Comparison of ENCODE assay signal across 9 cellular contexts in the genomic region with DNA sequence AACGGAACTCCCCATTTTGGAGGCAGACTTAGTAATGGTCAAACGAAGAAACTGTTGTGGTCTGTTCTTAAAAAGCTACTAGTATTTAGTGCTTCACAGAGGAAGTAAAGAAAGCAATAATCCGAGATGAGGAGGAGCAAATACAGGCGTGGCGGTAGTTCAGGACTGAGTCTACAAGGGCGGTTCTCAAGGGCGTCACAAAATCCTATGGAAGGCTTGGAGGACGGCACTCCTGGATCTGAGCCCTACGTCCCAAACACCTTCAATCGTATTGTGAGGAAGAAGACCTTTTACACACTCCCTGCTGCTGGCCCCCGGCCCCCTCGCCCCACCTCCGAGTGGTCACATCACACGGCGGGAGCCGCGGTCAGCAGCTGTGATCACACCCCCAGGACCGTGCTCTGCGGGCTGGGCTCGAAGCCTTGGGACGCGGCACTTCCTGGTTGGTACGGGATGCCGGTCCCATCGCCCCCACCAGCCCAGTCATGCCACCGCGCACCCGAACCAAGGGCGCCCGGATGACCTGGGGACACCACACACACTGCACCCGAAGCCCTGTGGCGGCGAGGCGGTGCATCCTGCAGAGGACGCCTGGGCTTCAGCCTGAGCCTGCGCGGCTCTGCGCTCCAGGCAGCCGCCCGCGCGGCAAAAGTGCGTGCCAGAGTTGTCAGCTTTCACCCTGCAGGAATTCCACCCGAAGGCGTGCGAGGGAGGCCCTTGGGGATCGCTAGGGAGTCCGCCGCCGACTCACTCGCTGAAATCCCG. TPM values are rescaled to one million over a fixed set of nuclear protein-coding genes. Genes with fewer than 3 reads are reported as not detected.
DNase-seq lines count a peak whose midpoint lies in the region; ATAC-seq and TF ChIP-seq lines count a peak whose summit lies in the region.
"Had no signal": no experiment of that assay in that cellular context is flagged by ENCODE, and none has a peak within 500 bp of the region (broad histone marks: within the 10 kb centered on the region; RNA-seq: fewer than 3 reads in every experiment).

No MANE protein-coding gene starts in this region.

- H3K4me1 ChIP-seq in uterus = peaks cover 0 to 1% of the 10 kb centered on the region in 2 donors

- CTCF ChIA-PET in Calu3 (lab: Charles Lee) = interaction anchor here (0.5 to 2.1 kb wide), 12 partner anchors 12 to 232 kb away, joined by 3 to 16 read pairs (median 4); no protein-coding TSS in a partner anchor

- DNase-seq in Calu3 (peak; percentile 83), RPMI7951 (ENCODE audit: low read depth) (peak; percentile 94), germinal center (ENCODE audit: low spot score) (peak; percentile 16), nucleus accumbens (lab: John Stamatoyannopoulos, UW) (peak in 50 of 56 donors; percentile 31 to 90 (median 70)), uterus (peak; percentile 87 to 94)
- DNase-seq in activated naive CD4-positive, alpha-beta T cell (lab: John Stamatoyannopoulos, UW) = peak in 3 of 4 experiments; percentile 9 to 22 (median 14)

- H3K9me3 Mint-ChIP-seq in Calu3 (ENCODE audit: low read depth, unreplicated experiment) = no peaks in the 10 kb centered on the region

- no TSS peak for BruUV-seq in Calu3 (replicated peaks; lab: Mats Ljungman, UMichigan)

- peak overlapping the region; percentile 90 to 93 for H3K27ac ChIP-seq in uterus

- no peaks in the 10 kb centered on the region for H3K36me3 ChIP-seq in uterus

- intact Hi-C loops in Calu3 (cut with micrococcal nuclease; ENCODE audit: unreplicated experiment) = loop anchor here (2.0 to 5.0 kb wide), 3 partner anchors 65 to 333 kb away; no protein-coding TSS in a partner anchor
- intact Hi-C loops in uterus (cut with DNase I; ENCODE audit: low total_unique reads) = no loop called here

- H3K9me3 ChIP-seq in uterus = no peaks in the 10 kb centered on the region

- H3K27ac Mint-ChIP-seq in Calu3 (ENCODE audit: unreplicated experiment) = peak overlapping the region; percentile 94

- no peaks in the 10 kb centered on the region for H3K27me3 ChIP-seq in uterus

- ATAC-seq in GM19372 (IDR thresholded peaks at IDR 0.05; ENCODE audit: low read depth, unreplicated experiment) (peak; percentile 43), HG03439 (IDR thresholded peaks at IDR 0.05; ENCODE audit: unreplicated experiment) (peak; percentile 55)

- H3K27me3 Mint-ChIP-seq in Calu3 (ENCODE audit: unreplicated experiment) = no peaks in the 10 kb centered on the region

- TF ChIP-seq CTCF in Calu3 (IDR thresholded peaks at IDR 0.05; ENCODE audit: unreplicated experiment) = no peak
- TF ChIP-seq CTCF in uterus (IDR thresholded peaks at IDR 0.05) = peak in 1 of 4 experiments; percentile 18

- peak overlapping the region; percentile 52 to 61 for H3K4me3 ChIP-seq in uterus

- H3K4me3 Mint-ChIP-seq in Calu3 (ENCODE audit: low read depth, unreplicated experiment) = peak overlapping the region; percentile 96

- H3K36me3 Mint-ChIP-seq in Calu3 (ENCODE audit: insufficient read depth, unreplicated experiment) = peaks cover 38% of the 10 kb centered on the region

- TF ChIP-seq POLR2A in uterus (IDR thresholded peaks at IDR 0.05) = no peak

- peaks cover 65% of the 10 kb centered on the region for H3K4me1 Mint-ChIP-seq in Calu3 (ENCODE audit: low read depth, unreplicated experiment)

RNA-seq across cellular contexts. Expression of gene PLD1, which starts 0.6 kb away (rescaled TPM):
- total RNA-seq in Calu3 (2022) (58.5 and 61.2 TPM in 2 replicates), uterus (10 to 100 TPM; 15.6 to 94.8 (median 30.8) TPM)
- 9.7 and 10.9 TPM in 2 replicates for total RNA-seq in RPMI7951 (2014; rRNA removed; shearing (Covaris generic))

RNA-seq across cellular contexts. Expression of gene TMEM212, which starts 33.5 kb away (rescaled TPM):
- total RNA-seq in Calu3 (2022) (not detected in 2 replicates), uterus (1 to 10 TPM in 1 of 4 donors, not detected in 3; 1.2 TPM)
- total RNA-seq in RPMI7951 (2014; rRNA removed; shearing (Covaris generic)) = not detected in 2 replicates
- total RNA-seq: frontal cortex had no signal

Comparison
In these comparisons a context has a peak if more than half of its experiments do, and no peak if none do; other contexts are left out.
1. Peak in every context shown above with its lines: DNase-seq, ATAC-seq, H3K4me3 ChIP-seq and H3K27ac ChIP-seq.
2. DNase-seq: peak in every context shown above with its lines; median percentile 94 in RPMI7951; 90 in uterus; 83 in Calu3; 70 in nucleus accumbens; 16 in germinal center; 14 in activated naive CD4-positive, alpha-beta T cell.